17 cellular contexts compared by ENCODE assay signal in genomic region chrX:40912576-40912975, GRCh38.
DNase-seq lines count a peak whose midpoint lies in the region; FAIRE-seq and TF ChIP-seq lines count a peak whose summit lies in the region.
"Had no signal": no experiment of that assay in that cellular context is flagged by ENCODE, and none has a peak within 500 bp of the region (broad histone marks: within the 10 kb centered on the region; RNA-seq: fewer than 3 reads in every experiment).

No MANE protein-coding gene starts in this region.

- FAIRE-seq in bronchial epithelial cell (lab: Jason Lieb, UNC): no peak

- TF ChIP-seq CTCF in A673 (conservative IDR thresholded peaks at IDR 0.05; ENCODE audit: low read depth, low read length) (no peak), HEK293 (tag by site-specific recombination; IDR thresholded peaks at IDR 0.05) (no peak), bronchial epithelial cell (IDR thresholded peaks at IDR 0.05; ENCODE audit: insufficient read depth, low read length, severe bottlenecking) (no peak), uterus (IDR thresholded peaks at IDR 0.05) (no peak), brain microvascular endothelial cell (IDR thresholded peaks at IDR 0.05; ENCODE audit: low read depth, low read length, missing control alignments) (no peak)

- no TSS peak for BruUV-seq in A673 (replicated peaks; lab: Mats Ljungman, UMichigan)

- no peak overlapping the region for H3K27ac ChIP-seq in A673 (ENCODE audit: low read depth, low read length, poor library complexity, severe bottlenecking)
- no peak overlapping the region for H3K27ac ChIP-seq in HEK293 (ENCODE audit: extremely low read depth, low read depth, low read length)
- no peak overlapping the region for H3K27ac ChIP-seq in uterus
- no peak overlapping the region for H3K27ac ChIP-seq in brain microvascular endothelial cell

- H3K4me3 ChIP-seq in A673 (ENCODE audit: low read depth, low read length, poor library complexity, severe bottlenecking) (no peak overlapping the region), HEK293 (ENCODE audit: low read depth, low read length) (no peak overlapping the region), bronchial epithelial cell (ENCODE audit: low read depth, low read length) (no peak overlapping the region), uterus (no peak overlapping the region), brain microvascular endothelial cell (ENCODE audit: low read depth, low read length) (no peak overlapping the region)
- H3K4me3 ChIP-seq: HAP-1 had no signal

- peak; percentile 21 for DNase-seq in A673 (ENCODE audit: low spot score)
- DNase-seq in NCI-H226: peak; percentile 54
- peak; percentile 55 for DNase-seq in bronchial epithelial cell (ENCODE audit: low read depth)
- DNase-seq in HuH-7 (ENCODE audit: low spot score): no peak
- DNase-seq in NOMO-1 (lab: John Stamatoyannopoulos, UW; ENCODE audit: unreplicated experiment in 2 of 2): no peak
- no peak for DNase-seq in uterus
- no peak for DNase-seq in brain microvascular endothelial cell
- DNase-seq: activated CD4-positive, alpha-beta T cell treated with anti-CD3 and anti-CD28 coated beads, Interleukin-2, amount 50 U/mL, for 4 hours; activated naive CD8-positive, alpha-beta T cell treated with anti-CD3 and anti-CD28 coated beads for 36 hours; activated T-cell treated with anti-CD3 and anti-CD28 coated beads, Interleukin-2, amount 50 U/mL, for 4 hours; effector CD4-positive, alpha-beta T cell; islet precursor cell; mesendoderm; NCI-H2081; SK-N-SH had no signal

- in situ Hi-C loops in brain microvascular endothelial cell (cut with HindIII; ENCODE audit: low pct_ligation_motif_present, low sequenced_read_pairs): no loop called here

- CTCF ChIA-PET in A673 (lab: Charles Lee) (no interaction called here), HEK293 (lab: Yijun Ruan, JAX) (interaction anchor here (1.2 to 2.8 kb wide), 2 partner anchors 11 to 118 kb away, joined by 3 to 10 read pairs; no protein-coding TSS in a partner anchor)

- H3K27me3 ChIP-seq in A673 (replicated peaks; ENCODE audit: insufficient read depth, low read depth, low read length, poor library complexity) (no peaks in the 10 kb centered on the region), bronchial epithelial cell (ENCODE audit: control insufficient read depth, insufficient read depth, low read length) (no peaks in the 10 kb centered on the region), uterus (no peaks in the 10 kb centered on the region), brain microvascular endothelial cell (replicated peaks) (no peaks in the 10 kb centered on the region)

- POLR2A ChIA-PET in A673 (lab: Charles Lee; ENCODE audit: low non-redundant PET) (no interaction called here), HEK293 (lab: Yijun Ruan, JAX) (no interaction called here)

- intact Hi-C loops in A673 (cut with micrococcal nuclease; ENCODE audit: unreplicated experiment) (no loop called here), uterus (cut with DNase I; ENCODE audit: low total_unique reads) (no loop called here)

- no peak for TF ChIP-seq POLR2A in uterus (IDR thresholded peaks at IDR 0.05)

- H3K36me3 ChIP-seq in A673 (ENCODE audit: insufficient read depth, low read length, poor library complexity, severe bottlenecking) (no peaks in the 10 kb centered on the region), HEK293 (ENCODE audit: control insufficient read depth in 2 of 2, insufficient read depth in 1 of 2, low read length in 2 of 2) (no peaks in the 10 kb centered on the region), bronchial epithelial cell (ENCODE audit: control insufficient read depth, insufficient read depth, low read length) (no peaks in the 10 kb centered on the region), uterus (no peaks in the 10 kb centered on the region), brain microvascular endothelial cell (replicated peaks) (no peaks in the 10 kb centered on the region)
- H3K36me3 ChIP-seq: HAP-1 had no signal

- H3K4me1 ChIP-seq in A673 (ENCODE audit: insufficient read depth, low read length, poor library complexity, severe bottlenecking) (peaks cover 7% of the 10 kb centered on the region), HEK293 (ENCODE audit: control insufficient read depth, insufficient read depth, low read length) (peaks cover 10% of the 10 kb centered on the region), uterus (no peaks in the 10 kb centered on the region)
- H3K4me1 ChIP-seq: HAP-1 had no signal

- H3K9me3 ChIP-seq in A673 (ENCODE audit: low read depth, low read length, poor library complexity, severe bottlenecking) (no peaks in the 10 kb centered on the region), HEK293 (ENCODE audit: control insufficient read depth, insufficient read depth, low read depth, low read length) (no peaks in the 10 kb centered on the region), uterus (no peaks in the 10 kb centered on the region)
- H3K9me3 ChIP-seq: HAP-1, SK-N-SH had no signal

TF ChIP-seq in HEK293, 187 proteins besides CTCF, POLR2A, EP300 and RAD21 (continues in another document):
- TF ChIP-seq ZNF26 (tag by site-specific recombination; IDR thresholded peaks at IDR 0.05): no peak
- TF ChIP-seq ZNF449 (tag by site-specific recombination; IDR thresholded peaks at IDR 0.05): no peak
- no peak for TF ChIP-seq ZNF664 (tag by site-specific recombination; IDR thresholded peaks at IDR 0.05)
- TF ChIP-seq PRDM4 (tag by site-specific recombination; IDR thresholded peaks at IDR 0.05): no peak
- TF ChIP-seq ZNF132 (tag by site-specific recombination; IDR thresholded peaks at IDR 0.05; ENCODE audit: borderline replicate concordance): no peak
- TF ChIP-seq EGR2 (tag by site-specific recombination; IDR thresholded peaks at IDR 0.05; ENCODE audit: low read depth): peak; percentile 35; the same call in 1 of the 2 replicates
- TF ChIP-seq ZNF514 (tag by site-specific recombination; IDR thresholded peaks at IDR 0.05): no peak
- TF ChIP-seq SCRT2 (tag by site-specific recombination; IDR thresholded peaks at IDR 0.05): 0 out of 2 replicates have a peak, but pooled peaks have one; percentile 46
- TF ChIP-seq ZNF155 (tag by site-specific recombination; IDR thresholded peaks at IDR 0.05): no peak
- TF ChIP-seq KLF1 (tag by site-specific recombination; IDR thresholded peaks at IDR 0.05): 0 out of 2 replicates have a peak, but pooled peaks have one; percentile 54
- no peak for TF ChIP-seq FEZF1 (tag by site-specific recombination; IDR thresholded peaks at IDR 0.05)
- TF ChIP-seq ZNF433 (tag by site-specific recombination; IDR thresholded peaks at IDR 0.05; ENCODE audit: low read depth): no peak
- no peak for TF ChIP-seq ZBTB21 (tag by site-specific recombination; IDR thresholded peaks at IDR 0.05)
- TF ChIP-seq ZNF366 (tag by site-specific recombination; conservative IDR thresholded peaks at IDR 0.05): no peak
- TF ChIP-seq ZNF169 (tag by site-specific recombination; IDR thresholded peaks at IDR 0.05): no peak
- no peak for TF ChIP-seq SP7 (tag by site-specific recombination; IDR thresholded peaks at IDR 0.05)
- no peak for TF ChIP-seq ZNF350 (tag by site-specific recombination; IDR thresholded peaks at IDR 0.05)
- TF ChIP-seq MYNN (tag by site-specific recombination; IDR thresholded peaks at IDR 0.05; ENCODE audit: borderline replicate concordance): no peak
- no peak for TF ChIP-seq ZNF404 (tag by site-specific recombination; IDR thresholded peaks at IDR 0.05)

Comparison
In these comparisons a context has a peak if more than half of its experiments do, and no peak if none do; other contexts are left out.
1. DNase-seq: peak in A673 (single experiment), NCI-H226 (single experiment) and bronchial epithelial cell (single experiment); none in HuH-7 (single experiment), NOMO-1 (0 of 2), uterus (0 of 2) and brain microvascular endothelial cell (single experiment).